1 cellular context compared by ENCODE assay signal in genomic region chr4:117831060-117831683, GRCh38.
TF ChIP-seq lines count a peak whose summit lies in the region.

No MANE protein-coding gene starts in this region.

TF ChIP-seq in WTC11, 78 proteins besides CTCF, POLR2A, EP300 and RAD21 (continued from another document):
- TF ChIP-seq HMGXB4 (CRISPR knock-in tag; IDR thresholded peaks at IDR 0.05): no peak
- no peak for TF ChIP-seq ZNF121 (CRISPR knock-in tag; IDR thresholded peaks at IDR 0.05)
- TF ChIP-seq ZNF423 (CRISPR knock-in tag; IDR thresholded peaks at IDR 0.05): no peak
